Comparison of ENCODE assay signal across 8 cellular contexts in genomic region chr4:170089743-170090666, GRCh38. TPM values are rescaled to one million over a fixed set of nuclear protein-coding genes. Genes with fewer than 3 reads are reported as not detected.
DNase-seq lines count a peak whose midpoint lies in the region; ATAC-seq and TF ChIP-seq lines count a peak whose summit lies in the region.

AADAT (minus strand) TSS chr4:170089956; CDS start chr4:170089690, 266 bp downstream.

- peaks cover 9% of the 10 kb centered on the region for H3K36me3 ChIP-seq in BE2C
- no peaks in the 10 kb centered on the region for H3K36me3 ChIP-seq in adrenal gland (replicated peaks in 1 of 2)

- no peaks in the 10 kb centered on the region for H3K4me1 ChIP-seq in BE2C
- peaks cover 0 to 10% of the 10 kb centered on the region in 2 donors for H3K4me1 ChIP-seq in adrenal gland (replicated peaks in 1 of 2)

- DNase-seq in BE2C (peak; percentile 89), GM13976 (ENCODE audit: low spot score) (peak; percentile 72), NCI-H460 (ENCODE audit: extremely low read depth, low read depth) (peak; percentile 68), adrenal gland (peak; percentile 69 to 84 (median 72)), cardiac septum (ENCODE audit: low spot score) (peak; percentile 84), occipital lobe (lab: John Stamatoyannopoulos, UW) (peak; percentile 74)
- no peak for DNase-seq in central memory CD4-positive, alpha-beta T cell

- H3K9me3 ChIP-seq in BE2C (no peaks in the 10 kb centered on the region), adrenal gland (replicated peaks in 1 of 3) (no peaks in the 10 kb centered on the region)

- H3K4me3 ChIP-seq in BE2C (ENCODE audit: low read depth, low read length) (peak within 1 kb of the TSS; percentile 94), adrenal gland (peak within 1 kb of the TSS in 2 of 4 donors; percentile 34 to 68)

- TF ChIP-seq CTCF in BE2C (IDR thresholded peaks at IDR 0.05; ENCODE audit: low read depth, low read length) (peak; percentile 74), GM13976 (IDR thresholded peaks at IDR 0.05; ENCODE audit: borderline replicate concordance, control extremely low read depth, extremely low read depth, insufficient read depth, missing control alignments) (peak; percentile 28), adrenal gland (IDR thresholded peaks at IDR 0.05) (peak; percentile 44 to 72 (median 68))

- 2 to 15% (median 4%) methylated on average over 10 to 88 of the region's 88 CpGs for WGBS in adrenal gland, 4 donors

- no peaks in the 10 kb centered on the region for H3K27me3 ChIP-seq in BE2C
- H3K27me3 ChIP-seq in adrenal gland: no peaks in the 10 kb centered on the region

- peak; percentile 87 for ATAC-seq in HG03097 (IDR thresholded peaks at IDR 0.05; ENCODE audit: low FRiP score, unreplicated experiment)

- intact Hi-C loops in adrenal gland (cut with DNase I): no loop called here
- intact Hi-C loops in cardiac septum (cut with DNase I): no loop called here

- TF ChIP-seq POLR2A in adrenal gland (IDR thresholded peaks at IDR 0.05): peak in 1 of 2 donors; percentile 7

- in situ Hi-C loops in GM13976 (cut with MboI; ENCODE audit: low sequenced_read_pairs, unreplicated experiment): no loop called here

- H3K27ac ChIP-seq in adrenal gland: peak within 1 kb of the TSS in 2 of 5 donors; percentile 36 to 50

RNA-seq across cellular contexts. Expression of gene AADAT, which starts in this region (rescaled TPM):
- polyA plus RNA-seq in BE2C (2012; ENCODE audit: insufficient read depth, insufficient read length, low read depth): 12.2 TPM
- total RNA-seq in NCI-H460 (2014; rRNA removed; shearing (Covaris generic)): 10.7 and 14.5 TPM in 2 replicates
- polyA plus RNA-seq in NCI-H460 (2014; cell fraction: nucleus; rRNA removed): 14.5 and 15.9 TPM in 2 replicates
- total RNA-seq in adrenal gland (1 to 10 TPM in 7 of 8 donors, under 1 TPM in 1; 0.76 to 7.7 (median 1.6) TPM), cardiac septum (2.0 TPM), occipital lobe (18.6 TPM)
- polyA plus RNA-seq in adrenal gland: 1 to 10 TPM; 3.0 to 7.2 (median 4.9) TPM
